In genomic region chr12:60577607-60578006, GRCh38 we compare ENCODE assay signal across 24 cellular contexts.
DNase-seq lines count a peak whose midpoint lies in the region; FAIRE-seq and TF ChIP-seq lines count a peak whose summit lies in the region.
"Had no signal": no experiment of that assay in that cellular context is flagged by ENCODE, and none has a peak within 500 bp of the region (broad histone marks: within the 10 kb centered on the region; RNA-seq: fewer than 3 reads in every experiment).

No MANE protein-coding gene starts in this region.

- DNase-seq in HuH-7 (ENCODE audit: low spot score): peak; percentile 69
- DNase-seq in NCI-H748 treated with DMSO at 0.1 percent for 48 hours (lab: John Stamatoyannopoulos, UW): peak; percentile 4
- DNase-seq in islet precursor cell: peak; percentile 55
- no peak for DNase-seq in GM20000 (ENCODE audit: low spot score)
- no peak for DNase-seq in small intestine
- no peak for DNase-seq in left ventricle myocardium inferior
- DNase-seq in SW 1271 (lab: John Stamatoyannopoulos, UW): no peak
- DNase-seq: 8988T; ACHN; AML-193; BE2C; Calu3; CD4-positive, alpha-beta T cell; CD8-positive, alpha-beta memory T cell; DMS153; DND-41; GOT3; HFFc6 had no signal

- H3K27ac ChIP-seq in small intestine (ENCODE audit: low read depth in 1 of 2, low read length in 1 of 2): no peak overlapping the region
- no peak overlapping the region for H3K27ac ChIP-seq in left ventricle myocardium inferior (replicated peaks)
- H3K27ac ChIP-seq: A549; BLaER1 treated with 17β-estradiol and CSF1 and Interleukin-3, amounts not matched to agents 10 nM and 100 nM had no signal

- H3K4me3 ChIP-seq in small intestine (ENCODE audit: low read depth in 1 of 2, low read length in 2 of 2) (no peak overlapping the region), left ventricle myocardium inferior (no peak overlapping the region)
- H3K4me3 ChIP-seq: A549; BLaER1 treated with 17β-estradiol and CSF1 and Interleukin-3, amounts not matched to agents 10 nM and 100 nM; GM12878; HAP-1 had no signal

- no peaks in the 10 kb centered on the region for H3K4me1 ChIP-seq in small intestine (ENCODE audit: control insufficient read depth in 2 of 2, insufficient read depth in 1 of 2, low read depth in 1 of 2, low read length in 1 of 2)
- no peaks in the 10 kb centered on the region for H3K4me1 ChIP-seq in left ventricle myocardium inferior
- H3K4me1 ChIP-seq: A549; BE2C; BLaER1 treated with 17β-estradiol and CSF1 and Interleukin-3, amounts not matched to agents 10 nM and 100 nM; HAP-1 had no signal

- H3K36me3 ChIP-seq in small intestine (ENCODE audit: control insufficient read depth in 2 of 2, insufficient read depth in 2 of 2, low read length in 2 of 2): no peaks in the 10 kb centered on the region
- H3K36me3 ChIP-seq in left ventricle myocardium inferior: no peaks in the 10 kb centered on the region
- H3K36me3 ChIP-seq: BE2C; BLaER1 treated with 17β-estradiol and CSF1 and Interleukin-3, amounts not matched to agents 10 nM and 100 nM; HAP-1 had no signal

- intact Hi-C loops in left ventricle myocardium inferior (cut with micrococcal nuclease): no loop called here

- WGBS in small intestine, 3 donors: 19 to 34% (median 28%) methylated on average over 4 of the region's 4 CpGs

- H3K9me3 ChIP-seq in small intestine (ENCODE audit: control insufficient read depth, low read depth) (no peaks in the 10 kb centered on the region), left ventricle myocardium inferior (replicated peaks) (no peaks in the 10 kb centered on the region)
- H3K9me3 ChIP-seq: A549; BE2C; BLaER1 treated with 17β-estradiol and CSF1 and Interleukin-3, amounts not matched to agents 10 nM and 100 nM; HAP-1 had no signal

- TF ChIP-seq CTCF in GM20000 (IDR thresholded peaks at IDR 0.05; ENCODE audit: extremely low read depth, missing control alignments) (no peak), left ventricle myocardium inferior (IDR thresholded peaks at IDR 0.05; ENCODE audit: borderline replicate concordance) (no peak)

- H3K27me3 ChIP-seq in small intestine (ENCODE audit: control insufficient read depth in 2 of 2, insufficient read depth in 2 of 2, low read length in 2 of 2): no peaks in the 10 kb centered on the region
- no peaks in the 10 kb centered on the region for H3K27me3 ChIP-seq in left ventricle myocardium inferior (ENCODE audit: low read depth)
- H3K27me3 ChIP-seq: BE2C; BLaER1 treated with 17β-estradiol and CSF1 and Interleukin-3, amounts not matched to agents 10 nM and 100 nM had no signal

- FAIRE-seq in small intestine (lab: Jason Lieb, UNC): no peak
- FAIRE-seq: G401.6, GM12878, H54 had no signal

Comparison
In these comparisons a context has a peak if more than half of its experiments do, and no peak if none do; other contexts are left out.
1. DNase-seq: peak in HuH-7 (single experiment), NCI-H748 treated with DMSO at 0.1 percent for 48 hours (single experiment) and islet precursor cell (single experiment); none in GM20000 (single experiment), small intestine (single experiment), left ventricle myocardium inferior (single experiment) and SW 1271 (0 of 2).